1 cellular context compared by ENCODE assay signal in the genomic region with DNA sequence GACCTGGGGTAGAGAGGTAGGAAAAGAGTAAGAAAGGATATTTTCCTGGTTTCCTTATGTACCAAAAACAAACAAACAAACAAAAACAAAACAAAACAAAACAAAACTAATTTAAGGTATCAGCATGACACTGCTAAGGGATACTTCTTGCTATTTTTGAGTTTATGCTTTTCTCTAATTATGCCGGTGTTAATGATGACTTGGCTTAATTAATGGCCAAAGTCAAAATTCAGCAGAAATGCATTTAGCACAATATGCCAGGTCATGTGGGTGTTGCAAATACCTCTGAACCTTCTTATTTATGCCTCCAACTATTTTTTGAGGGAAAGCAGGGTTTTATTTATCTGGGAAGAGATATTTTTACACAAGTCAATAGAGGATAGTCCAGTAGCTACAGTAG.
TF ChIP-seq lines count a peak whose summit lies in the region.

No MANE protein-coding gene starts in this region.

TF ChIP-seq in IMR-90, 13 proteins besides CTCF, POLR2A, EP300 and RAD21:
- TF ChIP-seq USF2 (IDR thresholded peaks at IDR 0.05; ENCODE audit: low read depth, low read length), result no peak
- TF ChIP-seq MAFK (IDR thresholded peaks at IDR 0.05; ENCODE audit: low read depth, low read length), result 0 out of 2 replicates have a peak, but pooled peaks have one; percentile 20
